Comparison of ENCODE assay signal across 26 cellular contexts in genomic region chr2:154555700-154556099, GRCh38.
"Had no signal": no experiment of that assay in that cellular context is flagged by ENCODE, and none has a peak within 500 bp of the region (broad histone marks: within the 10 kb centered on the region; RNA-seq: fewer than 3 reads in every experiment).

No MANE protein-coding gene starts in this region.

- H3K4me3 ChIP-seq: ascending aorta, cardiac muscle cell had no signal

- H3K4me1 ChIP-seq: ascending aorta had no signal

- H3K27ac ChIP-seq: ascending aorta, cardiac muscle cell, VCaP had no signal

- H3K36me3 ChIP-seq: ascending aorta, cardiac muscle cell had no signal

- ATAC-seq: activated CD8-positive, alpha-beta T cell treated with anti-CD3 and anti-CD28 coated beads for 36 hours; activated naive CD8-positive, alpha-beta T cell treated with anti-CD3 and anti-CD28 coated beads, Interleukin-2, amount 50 U/mL, for 24 hours had no signal

- H3K27me3 ChIP-seq: ascending aorta, cardiac muscle cell had no signal

- DNase-seq: activated B cell treated with CpG ODN at 0.5 μM for 24 hours; activated CD4-positive, alpha-beta memory T cell treated with anti-CD3 and anti-CD28 coated beads for 36 hours; activated CD4-positive, alpha-beta T cell treated with anti-CD3 and anti-CD28 coated beads for 4 hours; activated CD4-positive, alpha-beta T cell treated with anti-CD3 and anti-CD28 coated beads, Interleukin-2, amount 10 ng/mL, durations not matched to agents 24 days and 14 days; activated CD4-positive, alpha-beta T cell treated with anti-CD3 and anti-CD28 coated beads, Interleukin-2, amount 50 U/mL, for 1 hour; activated CD4-positive, alpha-beta T cell treated with anti-CD3 and anti-CD28 coated beads, Interleukin-2, amount 50 U/mL, for 4 hours; activated CD4-positive, CD25-positive, alpha-beta regulatory T cell treated with anti-CD3 and anti-CD28 coated beads, Interleukin-2, amount 50 U/mL, for 72 hours; activated CD8-positive, alpha-beta memory T cell treated with anti-CD3 and anti-CD28 coated beads, Interleukin-2, amount 50 U/mL, for 4 hours; activated CD8-positive, alpha-beta T cell treated with anti-CD3 and anti-CD28 coated beads for 36 hours; activated effector memory CD4-positive, alpha-beta T cell treated with Interleukin-2 at 50 U/mL for 16 hours; activated gamma-delta T cell; activated naive CD4-positive, alpha-beta T cell treated with anti-CD3 and anti-CD28 coated beads, Interleukin-2, amount 10 ng/mL, durations not matched to agents 7 days and 5 days; activated naive CD4-positive, alpha-beta T cell treated with Interleukin-2 at 50 U/mL for 16 hours; activated naive CD8-positive, alpha-beta T cell treated with anti-CD3 and anti-CD28 coated beads, Interleukin-2, amount 10 ng/mL, durations not matched to agents 7 days and 5 days; activated naive CD8-positive, alpha-beta T cell treated with anti-CD3 and anti-CD28 coated beads, Interleukin-2, amount 50 U/mL, for 24 hours; activated T-cell treated with anti-CD3 and anti-CD28 coated beads for 4 hours; activated T-cell treated with anti-CD3 and anti-CD28 coated beads, Interleukin-2, amount 50 U/mL, for 24 hours; activated T-cell treated with anti-CD3 and anti-CD28 coated beads, Interleukin-2, amount 50 U/mL, for 48 hours; amygdala; caudate nucleus; cerebellar nuclear complex; T-helper 2 cell; T-helper 9 cell had no signal

- H3K9me3 ChIP-seq: ascending aorta had no signal
